ENCODE assay signal across 13 cellular contexts in the genomic region with DNA sequence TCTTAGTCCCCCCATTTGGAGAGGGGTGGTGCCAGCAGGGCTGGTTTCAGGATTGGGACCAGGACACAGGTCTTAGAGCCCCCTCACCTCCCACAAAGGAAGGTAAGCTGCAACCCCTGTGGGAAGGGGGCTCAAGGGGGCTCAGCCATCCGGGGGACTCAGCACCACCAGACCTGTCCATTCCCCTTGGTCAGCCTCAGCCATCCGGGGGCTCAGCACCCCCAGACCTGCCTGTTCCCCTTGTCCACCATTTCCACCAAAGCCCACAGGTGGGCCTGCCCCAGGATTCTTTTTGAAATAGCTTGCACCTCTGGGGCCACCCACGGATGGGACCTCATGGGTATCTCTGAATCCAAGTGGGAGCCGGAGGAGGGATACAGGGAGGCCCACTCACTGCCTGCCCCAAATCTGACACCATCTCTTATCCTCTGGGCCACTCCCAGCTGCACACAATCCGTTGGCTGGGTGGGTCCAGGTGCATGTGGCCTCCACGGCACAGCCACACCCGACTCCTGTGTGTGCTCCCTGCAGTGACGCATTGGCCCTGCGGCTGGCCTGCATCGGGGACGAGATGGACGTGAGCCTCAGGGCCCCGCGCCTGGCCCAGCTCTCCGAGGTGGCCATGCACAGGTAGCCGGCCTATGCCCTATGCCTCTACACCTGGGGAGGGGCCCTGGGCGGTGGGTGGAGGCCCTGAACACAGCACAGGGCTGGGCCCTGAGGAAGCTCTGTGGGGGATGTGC. TPM values are rescaled to one million over a fixed set of nuclear protein-coding genes. Genes with fewer than 3 reads are reported as not detected.
DNase-seq lines count a peak whose midpoint lies in the region; ATAC-seq, FAIRE-seq and TF ChIP-seq lines count a peak whose summit lies in the region.
"Had no signal": no experiment of that assay in that cellular context is flagged by ENCODE, and none has a peak within 500 bp of the region (broad histone marks: within the 10 kb centered on the region; RNA-seq: fewer than 3 reads in every experiment).

No MANE protein-coding gene starts in this region.

- no peaks in the 10 kb centered on the region for H3K79me2 ChIP-seq in astrocyte (ENCODE audit: insufficient read depth, low read length)

- no peak overlapping the region for H2AFZ ChIP-seq in astrocyte (ENCODE audit: low read depth, low read length)

- no peaks in the 10 kb centered on the region for H3K9me3 Mint-ChIP-seq in astrocyte (ENCODE audit: unreplicated experiment)
- H3K9me3 Mint-ChIP-seq in natural killer cell treated with Interleukin-12 subunit alpha and Interleukin-12 subunit beta and Interleukin-15 and Interleukin-18, amount 100 ng/mL, for 72 hours, result no peaks in the 10 kb centered on the region
- H3K9me3 Mint-ChIP-seq: stimulated activated memory B cell treated with anti-CD40 and anti-IgM and Interleukin-4, amounts not matched to agents 10 μg/mL and 1 μg/mL and 100 μg/mL, for 72 hours had no signal

- no peak overlapping the region for H3K4me3 Mint-ChIP-seq in astrocyte (ENCODE audit: unreplicated experiment)
- no peak overlapping the region for H3K4me3 Mint-ChIP-seq in natural killer cell treated with Interleukin-12 subunit alpha and Interleukin-12 subunit beta and Interleukin-15 and Interleukin-18, amount 100 ng/mL, for 72 hours
- H3K4me3 Mint-ChIP-seq: stimulated activated memory B cell treated with anti-CD40 and anti-IgM and Interleukin-4, amounts not matched to agents 10 μg/mL and 1 μg/mL and 100 μg/mL, for 72 hours had no signal

- TF ChIP-seq CTCF in astrocyte (IDR thresholded peaks at IDR 0.05; ENCODE audit: insufficient read depth, low read depth, low read length), result no peak

- H3K36me3 ChIP-seq in H7 (replicated peaks; ENCODE audit: control insufficient read depth, insufficient read depth, low read length), result no peaks in the 10 kb centered on the region
- peaks cover 3% of the 10 kb centered on the region for H3K36me3 ChIP-seq in astrocyte (ENCODE audit: insufficient read depth, low read length)
- peaks cover 6 to 12% of the 10 kb centered on the region in 2 donors for H3K36me3 ChIP-seq in mucosa of rectum (ENCODE audit: control insufficient read depth in 2 of 2, insufficient read depth in 2 of 2, low read length in 2 of 2)
- H3K36me3 ChIP-seq: MG63, ovary had no signal

- FAIRE-seq in astrocyte (lab: Jason Lieb, UNC), result no peak

- peak overlapping the region; percentile 47 for H3K27ac Mint-ChIP-seq in astrocyte (ENCODE audit: unreplicated experiment)
- no peak overlapping the region for H3K27ac Mint-ChIP-seq in natural killer cell treated with Interleukin-12 subunit alpha and Interleukin-12 subunit beta and Interleukin-15 and Interleukin-18, amount 100 ng/mL, for 72 hours
- H3K27ac Mint-ChIP-seq: stimulated activated memory B cell treated with anti-CD40 and anti-IgM and Interleukin-4, amounts not matched to agents 10 μg/mL and 1 μg/mL and 100 μg/mL, for 72 hours had no signal

- H3K4me2 ChIP-seq in astrocyte (ENCODE audit: low read length), result peak overlapping the region; percentile 71

- H3K9ac ChIP-seq in astrocyte (ENCODE audit: low read length) (no peak overlapping the region), mucosa of rectum (ENCODE audit: low read depth in 1 of 2, low read length in 2 of 2) (peak overlapping the region; percentile 65 to 84)

- H4K20me1 ChIP-seq in astrocyte (ENCODE audit: insufficient read depth, low read length), result no peaks in the 10 kb centered on the region

- peaks cover 18% of the 10 kb centered on the region for H3K4me1 ChIP-seq in astrocyte (ENCODE audit: insufficient read depth, low read length)
- peaks cover 36 to 67% of the 10 kb centered on the region in 2 donors for H3K4me1 ChIP-seq in mucosa of rectum (ENCODE audit: control insufficient read depth in 2 of 2, insufficient read depth in 2 of 2, low read length in 2 of 2)

- DNase-seq in H7 (peak; percentile 60), astrocyte (ENCODE audit: low read depth) (no peak), NCI-H446 (lab: John Stamatoyannopoulos, UW) (no peak)
- DNase-seq in natural killer cell treated with Interleukin-12 subunit alpha and Interleukin-12 subunit beta and Interleukin-15 and Interleukin-18, amount 100 ng/mL, for 72 hours (ENCODE audit: low spot score), result no peak
- DNase-seq: activated CD8-positive, alpha-beta memory T cell treated with anti-CD3 and anti-CD28 coated beads, Interleukin-2, amount 50 U/mL, for 48 hours; C1 segment of cervical spinal cord; head of caudate nucleus; ovary had no signal

- peaks cover 6% of the 10 kb centered on the region for H3K4me1 Mint-ChIP-seq in astrocyte (ENCODE audit: low read depth, unreplicated experiment)
- no peaks in the 10 kb centered on the region for H3K4me1 Mint-ChIP-seq in natural killer cell treated with Interleukin-12 subunit alpha and Interleukin-12 subunit beta and Interleukin-15 and Interleukin-18, amount 100 ng/mL, for 72 hours (ENCODE audit: low read depth in 2 of 2)

- H3K27me3 Mint-ChIP-seq in astrocyte (ENCODE audit: low read depth, unreplicated experiment), result peaks cover 2% of the 10 kb centered on the region
- no peaks in the 10 kb centered on the region for H3K27me3 Mint-ChIP-seq in natural killer cell treated with Interleukin-12 subunit alpha and Interleukin-12 subunit beta and Interleukin-15 and Interleukin-18, amount 100 ng/mL, for 72 hours

- H3K4me3 ChIP-seq in H7 (ENCODE audit: insufficient read depth, low read depth, low read length), result no peak overlapping the region
- H3K4me3 ChIP-seq in astrocyte (ENCODE audit: insufficient read depth, low read depth, low read length), result no peak overlapping the region
- peak overlapping the region; percentile 38 to 60 for H3K4me3 ChIP-seq in mucosa of rectum (ENCODE audit: low read length in 2 of 2)
- H3K4me3 ChIP-seq: MG63, ovary had no signal

- H3K27ac ChIP-seq in astrocyte (ENCODE audit: low read depth, low read length), result peak overlapping the region; percentile 35
- peak overlapping the region; percentile 78 to 91 for H3K27ac ChIP-seq in mucosa of rectum (ENCODE audit: low read depth in 2 of 2, low read length in 2 of 2)
- H3K27ac ChIP-seq: ovary had no signal

- no peak for ATAC-seq in natural killer cell treated with Interleukin-12 subunit alpha and Interleukin-12 subunit beta and Interleukin-15 and Interleukin-18, amount 100 ng/mL, for 72 hours
- no peak for ATAC-seq in GM18502 (IDR thresholded peaks at IDR 0.05; ENCODE audit: poor library complexity, unreplicated experiment)
- ATAC-seq: Right ventricle myocardium inferior had no signal

- no peaks in the 10 kb centered on the region for H3K9me3 ChIP-seq in astrocyte (ENCODE audit: insufficient read depth, low read depth, low read length)
- no peaks in the 10 kb centered on the region for H3K9me3 ChIP-seq in mucosa of rectum (ENCODE audit: control insufficient read depth in 2 of 2, low read length in 2 of 2)
- H3K9me3 ChIP-seq: MG63, ovary had no signal

- H3K27me3 ChIP-seq in H7 (ENCODE audit: control insufficient read depth, insufficient read depth, low read length), result no peaks in the 10 kb centered on the region
- no peaks in the 10 kb centered on the region for H3K27me3 ChIP-seq in astrocyte (ENCODE audit: insufficient read depth, low read length)
- H3K27me3 ChIP-seq in mucosa of rectum (ENCODE audit: control insufficient read depth in 2 of 2, insufficient read depth in 2 of 2, low read length in 2 of 2), result no peaks in the 10 kb centered on the region
- H3K27me3 ChIP-seq: MG63, ovary had no signal

- no peaks in the 10 kb centered on the region for H3K36me3 Mint-ChIP-seq in astrocyte (ENCODE audit: low read depth, unreplicated experiment)
- H3K36me3 Mint-ChIP-seq in natural killer cell treated with Interleukin-12 subunit alpha and Interleukin-12 subunit beta and Interleukin-15 and Interleukin-18, amount 100 ng/mL, for 72 hours, result no peaks in the 10 kb centered on the region

RNA-seq across cellular contexts. Expression of a gene that starts 15.9 kb away (rescaled TPM):
- 27.8 and 29.0 TPM in 2 replicates for total RNA-seq in H7 (2014; rRNA removed; shearing (Covaris generic))
- 11.5 and 15.1 TPM in 2 replicates for total RNA-seq in astrocyte
- 10 to 100 TPM; 11.6 to 23.9 TPM for total RNA-seq in natural killer cell treated with Interleukin-12 subunit alpha and Interleukin-12 subunit beta and Interleukin-15 and Interleukin-18, amount 100 ng/mL, for 72 hours

RNA-seq across cellular contexts. Expression of a gene that starts 16.8 kb away (rescaled TPM):
- total RNA-seq in H7 (2014; rRNA removed; shearing (Covaris generic)), result 2.1 and 3.2 TPM in 2 replicates
- 0.31 and 0.32 TPM in 2 replicates for total RNA-seq in astrocyte
- not detected for total RNA-seq in natural killer cell treated with Interleukin-12 subunit alpha and Interleukin-12 subunit beta and Interleukin-15 and Interleukin-18, amount 100 ng/mL, for 72 hours

RNA-seq across cellular contexts. Expression of a gene that starts 24.0 kb away (rescaled TPM):
- total RNA-seq in H7 (2014; rRNA removed; shearing (Covaris generic)), result 39.4 and 45.1 TPM in 2 replicates
- 124 and 126 TPM in 2 replicates for total RNA-seq in astrocyte
- 100 to 1,000 TPM in 1 of 2 donors, 10 to 100 TPM in 1; 76.4 to 110 TPM for total RNA-seq in natural killer cell treated with Interleukin-12 subunit alpha and Interleukin-12 subunit beta and Interleukin-15 and Interleukin-18, amount 100 ng/mL, for 72 hours

RNA-seq across cellular contexts. Expression of a gene that starts 38.1 kb away (rescaled TPM):
- 6.5 and 8.9 TPM in 2 replicates for total RNA-seq in H7 (2014; rRNA removed; shearing (Covaris generic))
- 10.7 and 13.7 TPM in 2 replicates for total RNA-seq in astrocyte
- total RNA-seq in natural killer cell treated with Interleukin-12 subunit alpha and Interleukin-12 subunit beta and Interleukin-15 and Interleukin-18, amount 100 ng/mL, for 72 hours, result 1 to 10 TPM in 1 of 2 donors, under 1 TPM in 1; 0.95 to 2.6 TPM

RNA-seq across cellular contexts. Expression of a gene that starts 59.6 kb away (rescaled TPM):
- total RNA-seq in H7 (2014; rRNA removed; shearing (Covaris generic)), result 90.5 and 100 TPM in 2 replicates
- total RNA-seq in astrocyte, result 21.4 and 21.6 TPM in 2 replicates
- total RNA-seq in natural killer cell treated with Interleukin-12 subunit alpha and Interleukin-12 subunit beta and Interleukin-15 and Interleukin-18, amount 100 ng/mL, for 72 hours, result 10 to 100 TPM; 23.6 to 79.0 TPM

Comparison
In these comparisons a context has a peak if more than half of its experiments do, and no peak if none do; other contexts are left out.
1. H3K4me3 ChIP-seq: peak in mucosa of rectum (2 of 2); none in H7 (single experiment) and astrocyte (single experiment).